ENCODE assay signal across 1 cellular context in the genomic region with DNA sequence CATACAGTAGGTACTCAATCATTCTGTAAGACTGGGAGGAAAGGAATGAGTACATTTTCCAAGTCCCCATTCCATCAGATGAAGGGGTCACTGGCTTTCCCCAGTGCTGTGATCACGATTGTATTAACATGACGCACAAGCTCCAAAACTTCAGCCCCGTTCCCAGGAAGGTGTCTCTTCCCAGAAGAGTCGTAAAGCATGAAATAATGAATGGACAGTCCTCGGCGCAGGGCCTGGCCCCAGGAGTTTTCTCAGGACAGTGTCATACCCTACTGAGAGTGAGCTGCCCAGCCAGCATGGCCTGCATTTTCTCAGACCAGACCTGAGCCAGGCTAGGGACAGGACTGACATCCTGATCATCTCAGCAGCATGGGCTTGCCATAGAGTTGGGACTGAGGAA.
TF ChIP-seq lines count a peak whose summit lies in the region.

No MANE protein-coding gene starts in this region.

TF ChIP-seq in IMR-90, 13 proteins besides CTCF, POLR2A, EP300 and RAD21:
- TF ChIP-seq, protein P1, sequence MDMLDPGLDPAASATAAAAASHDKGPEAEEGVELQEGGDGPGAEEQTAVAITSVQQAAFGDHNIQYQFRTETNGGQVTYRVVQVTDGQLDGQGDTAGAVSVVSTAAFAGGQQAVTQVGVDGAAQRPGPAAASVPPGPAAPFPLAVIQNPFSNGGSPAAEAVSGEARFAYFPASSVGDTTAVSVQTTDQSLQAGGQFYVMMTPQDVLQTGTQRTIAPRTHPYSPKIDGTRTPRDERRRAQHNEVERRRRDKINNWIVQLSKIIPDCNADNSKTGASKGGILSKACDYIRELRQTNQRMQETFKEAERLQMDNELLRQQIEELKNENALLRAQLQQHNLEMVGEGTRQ (IDR thresholded peaks at IDR 0.05; ENCODE audit: low read depth, low read length), result no peak
- no peak for TF ChIP-seq BHLHE40 (IDR thresholded peaks at IDR 0.05; ENCODE audit: low read depth, low read length)
